In the genomic region with DNA sequence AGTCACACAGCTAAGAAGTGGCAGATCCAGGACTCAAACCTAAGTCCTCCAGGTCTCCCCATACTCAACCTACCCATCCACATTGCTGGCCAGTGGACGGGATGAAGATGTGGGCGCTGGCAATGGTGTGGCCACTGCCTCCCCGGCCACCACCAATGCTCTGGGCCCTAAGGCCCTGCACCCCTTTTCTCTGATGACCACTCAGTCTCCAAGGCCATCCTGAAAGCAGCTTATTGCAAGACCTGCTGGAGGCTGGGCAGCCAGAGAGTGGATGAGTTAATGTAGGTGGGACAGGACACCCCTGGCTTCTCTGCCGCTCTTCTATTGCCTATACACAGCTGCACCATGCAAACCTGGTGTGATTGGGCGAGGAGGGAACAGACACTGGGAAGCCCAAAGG, we compare ENCODE assay signal across 14 cellular contexts.
DNase-seq lines count a peak whose midpoint lies in the region; ATAC-seq and TF ChIP-seq lines count a peak whose summit lies in the region.
"Had no signal": no experiment of that assay in that cellular context is flagged by ENCODE, and none has a peak within 500 bp of the region (broad histone marks: within the 10 kb centered on the region; RNA-seq: fewer than 3 reads in every experiment).

No MANE protein-coding gene starts in this region.

- H3K27ac ChIP-seq in colonic mucosa (peak overlapping the region; percentile 17), spleen (peak overlapping the region; percentile 42 to 92 (median 86))
- H3K27ac ChIP-seq: hepatocyte, left ventricle myocardium inferior had no signal

- TF ChIP-seq CTCF in colonic mucosa (IDR thresholded peaks at IDR 0.05) (no peak), spleen (IDR thresholded peaks at IDR 0.05 in 8 of 11, conservative IDR thresholded peaks at IDR 0.05 in 3 of 11) (no peak)

- intact Hi-C loops in activated CD4-positive, alpha-beta T cell treated with anti-CD3 and anti-CD28 coated beads, Interleukin-2, amount 10 ng/mL, durations not matched to agents 24 days and 14 days (cut with micrococcal nuclease) = loop anchor here (5.0 kb wide), 1 partner anchor 177 kb away; the partner anchor contains the start of gene HIVEP3
- intact Hi-C loops in colonic mucosa (cut with DNase I) (no loop called here), spleen (cut with DNase I; ENCODE audit: low total_unique reads) (no loop called here)

- H3K4me3 ChIP-seq in colonic mucosa (no peak overlapping the region), spleen (no peak overlapping the region)
- H3K4me3 ChIP-seq: hepatocyte had no signal

- DNase-seq in activated CD4-positive, alpha-beta T cell treated with anti-CD3 and anti-CD28 coated beads, Interleukin-2, amount 10 ng/mL, durations not matched to agents 24 days and 14 days = no peak
- no peak for DNase-seq in activated CD4-positive, alpha-beta T cell treated with anti-CD3 and anti-CD28 coated beads, Interleukin-2, amount 50 U/mL, for 1 hour
- DNase-seq in T-helper 17 cell (no peak), colonic mucosa (no peak), spleen (no peak)
- DNase-seq: left ventricle myocardium inferior, NCI-H1417 treated with DMSO at 0.1 percent for 48 hours, SIG-M5 had no signal

- H3K36me3 ChIP-seq in colonic mucosa (no peaks in the 10 kb centered on the region), spleen (no peaks in the 10 kb centered on the region)
- H3K36me3 ChIP-seq: left ventricle myocardium inferior, thoracic aorta had no signal

- H3K4me1 ChIP-seq in colonic mucosa (no peaks in the 10 kb centered on the region), spleen (peaks cover 28 to 91% (median 64%) of the 10 kb centered on the region in 6 donors)

- H3K9me3 ChIP-seq in T-helper 17 cell (ENCODE audit: control insufficient read depth, low read length, poor library complexity, severe bottlenecking) (no peaks in the 10 kb centered on the region), colonic mucosa (no peaks in the 10 kb centered on the region), spleen (no peaks in the 10 kb centered on the region)
- H3K9me3 ChIP-seq: left ventricle myocardium inferior, thoracic aorta had no signal

- WGBS in spleen, 5 donors = 89 to 95% (median 92%) methylated on average over 5 of the region's 5 CpGs

- no peak overlapping the region for H3K9ac ChIP-seq in colonic mucosa (ENCODE audit: low read depth in 2 of 2, low read length in 2 of 2)

- H3K4me3 Mint-ChIP-seq in activated CD4-positive, alpha-beta T cell treated with anti-CD3 and anti-CD28 coated beads, Interleukin-2, amount 10 ng/mL, durations not matched to agents 24 days and 14 days = peak overlapping the region; percentile 61
- H3K4me3 Mint-ChIP-seq in T-helper 17 cell = peak overlapping the region; percentile 85

- no peaks in the 10 kb centered on the region for H3K27me3 Mint-ChIP-seq in activated CD4-positive, alpha-beta T cell treated with anti-CD3 and anti-CD28 coated beads, Interleukin-2, amount 10 ng/mL, durations not matched to agents 24 days and 14 days
- no peaks in the 10 kb centered on the region for H3K27me3 Mint-ChIP-seq in T-helper 17 cell

- H3K27ac Mint-ChIP-seq in activated CD4-positive, alpha-beta T cell treated with anti-CD3 and anti-CD28 coated beads, Interleukin-2, amount 10 ng/mL, durations not matched to agents 24 days and 14 days = peak overlapping the region; percentile 94
- H3K27ac Mint-ChIP-seq in T-helper 17 cell = peak overlapping the region; percentile 90

- TF ChIP-seq POLR2A in spleen (IDR thresholded peaks at IDR 0.05) = no peak

- H3K9me3 Mint-ChIP-seq in activated CD4-positive, alpha-beta T cell treated with anti-CD3 and anti-CD28 coated beads, Interleukin-2, amount 10 ng/mL, durations not matched to agents 24 days and 14 days = no peaks in the 10 kb centered on the region

- no peaks in the 10 kb centered on the region for H3K36me3 Mint-ChIP-seq in activated CD4-positive, alpha-beta T cell treated with anti-CD3 and anti-CD28 coated beads, Interleukin-2, amount 10 ng/mL, durations not matched to agents 24 days and 14 days (ENCODE audit: low read depth)
- H3K36me3 Mint-ChIP-seq in T-helper 17 cell (ENCODE audit: low read depth) = peaks cover 2% of the 10 kb centered on the region

- ATAC-seq in T-helper 17 cell (no peak), GM18498 (IDR thresholded peaks at IDR 0.05; ENCODE audit: unreplicated experiment) (no peak), HG03457 (IDR thresholded peaks at IDR 0.05; ENCODE audit: unreplicated experiment) (no peak), GM19395 (IDR thresholded peaks at IDR 0.05; ENCODE audit: unreplicated experiment) (no peak)

- H3K27me3 ChIP-seq in colonic mucosa (no peaks in the 10 kb centered on the region), spleen (replicated peaks in 1 of 7) (no peaks in the 10 kb centered on the region)
- H3K27me3 ChIP-seq: dorsolateral prefrontal cortex, hepatocyte had no signal

- peaks cover 88% of the 10 kb centered on the region for H3K4me1 Mint-ChIP-seq in activated CD4-positive, alpha-beta T cell treated with anti-CD3 and anti-CD28 coated beads, Interleukin-2, amount 10 ng/mL, durations not matched to agents 24 days and 14 days
- H3K4me1 Mint-ChIP-seq in T-helper 17 cell = peaks cover 38% of the 10 kb centered on the region
